Comparison of ENCODE assay signal across 23 cellular contexts in genomic region chr5:147753783-147754182, GRCh38. TPM values are rescaled to one million over a fixed set of nuclear protein-coding genes. Genes with fewer than 3 reads are reported as not detected.
A peak's percentile ranks its signal among the peaks of the same experiment; 100 is the strongest.
DNase-seq lines count a peak whose midpoint lies in the region; TF ChIP-seq lines count a peak whose summit lies in the region.
"Had no signal": no experiment of that assay in that cellular context is flagged by ENCODE, and none has a peak within 500 bp of the region (broad histone marks: within the 10 kb centered on the region; RNA-seq: fewer than 3 reads in every experiment).

No MANE protein-coding gene starts in this region.

- no CpG with 5 or more reads among the region's 2 CpGs for WGBS in mesenchymal stem cell

- no peak overlapping the region for H2BK5ac ChIP-seq in mesenchymal stem cell (ENCODE audit: low read depth, low read length, poor library complexity, severe bottlenecking)

- H3K23ac ChIP-seq in mesenchymal stem cell (ENCODE audit: low read length in 2 of 2), result no peak overlapping the region

- no peaks in the 10 kb centered on the region for H3K4me1 ChIP-seq in mesenchymal stem cell (ENCODE audit: control insufficient read depth, insufficient read depth, low read depth, low read length)

- H2AK5ac ChIP-seq in mesenchymal stem cell (ENCODE audit: low read length, severe bottlenecking), result no peak overlapping the region

- H4K91ac ChIP-seq in mesenchymal stem cell (ENCODE audit: low read length), result no peak overlapping the region

- peak overlapping the region; percentile 44 for H3K9ac ChIP-seq in SK-N-MC (ENCODE audit: insufficient read length)
- H3K9ac ChIP-seq in mesenchymal stem cell (ENCODE audit: low read length), result no peak overlapping the region

- H3K4me3 ChIP-seq in SK-N-MC (0 out of 2 replicates have a peak overlapping the region, but pooled peaks have one; percentile 20), choroid plexus epithelial cell (ENCODE audit: low read depth, low read length) (no peak overlapping the region), mesenchymal stem cell (ENCODE audit: insufficient read depth in 1 of 2, low read depth in 1 of 2, low read length in 2 of 2) (no peak overlapping the region)
- H3K4me3 ChIP-seq: PC-9, SJCRH30 had no signal

- no peak overlapping the region for H2BK12ac ChIP-seq in mesenchymal stem cell (ENCODE audit: low read length in 2 of 2)

- H2AFZ ChIP-seq in mesenchymal stem cell (ENCODE audit: low read depth, low read length), result no peak overlapping the region
- H2AFZ ChIP-seq: PC-9 had no signal

- no peak overlapping the region for H2BK15ac ChIP-seq in mesenchymal stem cell (ENCODE audit: low read depth, poor library complexity, severe bottlenecking)

- no peak overlapping the region for H2BK120ac ChIP-seq in mesenchymal stem cell (ENCODE audit: low read depth, low read length)

- no peak overlapping the region for H3K18ac ChIP-seq in mesenchymal stem cell (ENCODE audit: low read depth in 1 of 2, low read length in 2 of 2)

- no peaks in the 10 kb centered on the region for H3K9me3 ChIP-seq in SK-N-MC (ENCODE audit: low read depth, low read length)
- H3K9me3 ChIP-seq in mesenchymal stem cell (ENCODE audit: control insufficient read depth, low read length), result no peaks in the 10 kb centered on the region
- H3K9me3 ChIP-seq: BE2C, SJCRH30 had no signal

- H3K36me3 ChIP-seq in SK-N-MC (ENCODE audit: insufficient read depth, low read length) (peaks cover 25% of the 10 kb centered on the region), mesenchymal stem cell (ENCODE audit: control insufficient read depth in 1 of 2, insufficient read depth in 2 of 2, low read depth in 1 of 2, low read length in 2 of 2) (no peaks in the 10 kb centered on the region)
- H3K36me3 ChIP-seq: BE2C had no signal

- no peak for TF ChIP-seq CTCF in choroid plexus epithelial cell (conservative IDR thresholded peaks at IDR 0.05; ENCODE audit: low read depth, low read length)

- H3K27ac ChIP-seq in SK-N-MC (peak overlapping the region; percentile 89), mesenchymal stem cell (ENCODE audit: low read length, poor library complexity, severe bottlenecking) (no peak overlapping the region)
- H3K27ac ChIP-seq: 22Rv1, PC-9, SJCRH30 had no signal

- DNase-seq in DMS 273 (lab: John Stamatoyannopoulos, UW; ENCODE audit: unreplicated experiment) (peak; percentile 15), DMS 273 treated with DMSO at 0.1 percent for 48 hours (lab: John Stamatoyannopoulos, UW) (no peak), SK-N-MC (ENCODE audit: low read depth, low spot score) (no peak), choroid plexus epithelial cell (ENCODE audit: low read depth) (peak; percentile 7), mesenchymal stem cell (peak; percentile 14), NCI-H2107 (lab: John Stamatoyannopoulos, UW) (no peak), HCEC 1CT (no peak), SW 1271 (lab: John Stamatoyannopoulos, UW) (no peak)
- DNase-seq: ACHN; BE2C; CD8-positive, alpha-beta memory T cell; DMS153; DND-41; KG1; NCI-H1048; NCI-H1417; NCI-H1694; NCI-H2081; NCI-H524 treated with DMSO at 0.1 percent for 48 hours; NCI-H774; PC-9; SJCRH30 had no signal

- H3K4ac ChIP-seq in mesenchymal stem cell (ENCODE audit: low read depth in 1 of 2, low read length in 2 of 2), result no peak overlapping the region

- H3K27me3 ChIP-seq in mesenchymal stem cell (ENCODE audit: control insufficient read depth in 1 of 2, insufficient read depth in 1 of 2, low read length in 2 of 2), result no peaks in the 10 kb centered on the region
- H3K27me3 ChIP-seq: BE2C, SJCRH30 had no signal

- H3K79me1 ChIP-seq in mesenchymal stem cell (replicated peaks; ENCODE audit: low read length, poor library complexity, severe bottlenecking), result no peaks in the 10 kb centered on the region

- no peak overlapping the region for H3K4me2 ChIP-seq in mesenchymal stem cell (ENCODE audit: low read length, poor library complexity, severe bottlenecking)
- H3K4me2 ChIP-seq: PC-9 had no signal

- no peak overlapping the region for H3K14ac ChIP-seq in mesenchymal stem cell (ENCODE audit: low read length in 2 of 2)

- H4K8ac ChIP-seq in mesenchymal stem cell (ENCODE audit: low read length), result no peak overlapping the region

RNA-seq across cellular contexts. Expression of gene JAKMIP2, which starts 28.7 kb away (rescaled TPM):
- 8.8 TPM for polyA plus RNA-seq in mesenchymal stem cell (2013, experiment 1 of 2)
- polyA plus RNA-seq in mesenchymal stem cell (2013, experiment 2 of 2), result 9.5 TPM

Comparison
In these comparisons a context has a peak if more than half of its experiments do, and no peak if none do; other contexts are left out.
1. DNase-seq: peak in DMS 273 (single experiment), choroid plexus epithelial cell (single experiment) and mesenchymal stem cell (single experiment); none in DMS 273 treated with DMSO at 0.1 percent for 48 hours (single experiment), SK-N-MC (single experiment), NCI-H2107 (single experiment), HCEC 1CT (single experiment) and SW 1271 (0 of 2).